In genomic region chr22:46754110-46754799, GRCh38 we compare ENCODE assay signal across 8 cellular contexts. TPM values are rescaled to one million over a fixed set of nuclear protein-coding genes. Genes with fewer than 3 reads are reported as not detected.
A peak's percentile ranks its signal among the peaks of the same experiment; 100 is the strongest.
DNase-seq lines count a peak whose midpoint lies in the region; ATAC-seq and TF ChIP-seq lines count a peak whose summit lies in the region.

No MANE protein-coding gene starts in this region.

- H3K4me1 ChIP-seq in stomach smooth muscle (ENCODE audit: control insufficient read depth, insufficient read depth, low read length) (peaks cover 20% of the 10 kb centered on the region), neural progenitor cell (no peaks in the 10 kb centered on the region)

- H3K36me3 Mint-ChIP-seq in Calu3 (ENCODE audit: insufficient read depth, unreplicated experiment): peaks cover 15% of the 10 kb centered on the region
- peaks cover 6% of the 10 kb centered on the region for H3K36me3 Mint-ChIP-seq in neural progenitor cell

- H3K9ac ChIP-seq in stomach smooth muscle (ENCODE audit: low read length in 2 of 2) (peak overlapping the region in 1 of 2 donors; percentile 42), neural progenitor cell (no peak overlapping the region)

- TF ChIP-seq CTCF in Calu3 (IDR thresholded peaks at IDR 0.05; ENCODE audit: unreplicated experiment) (no peak), neural progenitor cell (IDR thresholded peaks at IDR 0.05) (no peak)

- H4K20me1 ChIP-seq in neural progenitor cell (ENCODE audit: low read depth): no peaks in the 10 kb centered on the region

- H3K4me1 Mint-ChIP-seq in Calu3 (ENCODE audit: low read depth, unreplicated experiment): peaks cover 52% of the 10 kb centered on the region
- H3K4me1 Mint-ChIP-seq in neural progenitor cell: peaks cover 7% of the 10 kb centered on the region

- POLR2A ChIA-PET in HEK293T (lab: Yijun Ruan, JAX): no interaction called here

- H3K27me3 ChIP-seq in stomach smooth muscle (ENCODE audit: control insufficient read depth in 1 of 2, insufficient read depth in 2 of 2, low read length in 2 of 2) (peaks cover 0 to 2% of the 10 kb centered on the region in 2 donors), neural progenitor cell (no peaks in the 10 kb centered on the region)

- peak; percentile 93 for DNase-seq in Calu3
- DNase-seq in MV-4-11 (lab: John Stamatoyannopoulos, UW): peak; percentile 76
- peak; percentile 98 for DNase-seq in iris pigment epithelial cell (ENCODE audit: low read depth)
- no peak for DNase-seq in HEK293T (ENCODE audit: extremely low spot score)
- no peak for DNase-seq in neural progenitor cell (ENCODE audit: low spot score)

- peak overlapping the region in 1 of 2 donors; percentile 40 for H3K4me3 ChIP-seq in stomach smooth muscle (ENCODE audit: low read length in 2 of 2)
- H3K4me3 ChIP-seq in neural progenitor cell: no peak overlapping the region

- H3K27me3 Mint-ChIP-seq in Calu3 (ENCODE audit: unreplicated experiment) (no peaks in the 10 kb centered on the region), neural progenitor cell (ENCODE audit: insufficient read depth, low read depth) (peaks cover 11% of the 10 kb centered on the region)

- no peak overlapping the region for H3K4me2 ChIP-seq in neural progenitor cell

- H3K9me3 ChIP-seq in stomach smooth muscle (ENCODE audit: control insufficient read depth in 2 of 2, low read length in 2 of 2) (no peaks in the 10 kb centered on the region), neural progenitor cell (ENCODE audit: low read depth) (no peaks in the 10 kb centered on the region)

- intact Hi-C loops in Calu3 (cut with micrococcal nuclease; ENCODE audit: unreplicated experiment): no loop called here

- TSS peak; percentile 75 for BruUV-seq in Calu3 (replicated peaks; lab: Mats Ljungman, UMichigan)

- peaks cover 5% of the 10 kb centered on the region for H3K9me3 Mint-ChIP-seq in Calu3 (ENCODE audit: low read depth, unreplicated experiment)
- H3K9me3 Mint-ChIP-seq in neural progenitor cell: peaks cover 11% of the 10 kb centered on the region

- H3K27ac Mint-ChIP-seq in Calu3 (ENCODE audit: unreplicated experiment) (peak overlapping the region; percentile 90), neural progenitor cell (no peak overlapping the region)

- H3F3A ChIP-seq in neural progenitor cell (ENCODE audit: low read depth): peaks cover 4% of the 10 kb centered on the region

- no peak overlapping the region for H2AFZ ChIP-seq in neural progenitor cell (replicated peaks)

- no peaks in the 10 kb centered on the region for H3K79me2 ChIP-seq in neural progenitor cell (ENCODE audit: low read depth)

- no peak for ATAC-seq in GM21423 (IDR thresholded peaks at IDR 0.05; ENCODE audit: unreplicated experiment)

- H3K4me3 Mint-ChIP-seq in Calu3 (ENCODE audit: low read depth, unreplicated experiment) (peak overlapping the region; percentile 29), neural progenitor cell (no peak overlapping the region)

- H3K27ac ChIP-seq in angular gyrus (ENCODE audit: low read depth, low read length) (peak overlapping the region; percentile 6), stomach smooth muscle (ENCODE audit: low read length) (peak overlapping the region; percentile 46), neural progenitor cell (no peak overlapping the region)

- CTCF ChIA-PET in Calu3 (lab: Charles Lee) (interaction anchor here (0.5 to 1.5 kb wide), 6 partner anchors 8 to 1631 kb away, joined by 3 to 7 read pairs (median 3); partner anchors contain the start of genes CERK and TBC1D22A), HEK293T (lab: Yijun Ruan, JAX) (no interaction called here)

- no peaks in the 10 kb centered on the region for H3K36me3 ChIP-seq in stomach smooth muscle (ENCODE audit: control insufficient read depth in 2 of 2, insufficient read depth in 2 of 2, low read length in 2 of 2)
- no peaks in the 10 kb centered on the region for H3K36me3 ChIP-seq in neural progenitor cell

TF ChIP-seq in HEK293T, 16 proteins besides CTCF, POLR2A, EP300 and RAD21:
- TF ChIP-seq ZNF384 (IDR thresholded peaks at IDR 0.05): no peak
- no peak for TF ChIP-seq BHLHE40 (IDR thresholded peaks at IDR 0.05; ENCODE audit: borderline replicate concordance)
- no peak for TF ChIP-seq ELF4 (IDR thresholded peaks at IDR 0.05)
- TF ChIP-seq CTBP1 (IDR thresholded peaks at IDR 0.05; ENCODE audit: borderline replicate concordance): no peak
- no peak for TF ChIP-seq FOXK2 (IDR thresholded peaks at IDR 0.05)
- no peak for TF ChIP-seq HDGF (IDR thresholded peaks at IDR 0.05; ENCODE audit: borderline replicate concordance)
- no peak for TF ChIP-seq L3MBTL2 (conservative IDR thresholded peaks at IDR 0.05)
- TF ChIP-seq PKNOX1 (IDR thresholded peaks at IDR 0.05): no peak
- TF ChIP-seq FOXM1 (IDR thresholded peaks at IDR 0.05; ENCODE audit: borderline replicate concordance): no peak
- TF ChIP-seq SUZ12 (IDR thresholded peaks at IDR 0.05): no peak
- TF ChIP-seq FOXA1 (IDR thresholded peaks at IDR 0.05): no peak
- TF ChIP-seq ARNT (IDR thresholded peaks at IDR 0.05): no peak
- no peak for TF ChIP-seq TARDBP (IDR thresholded peaks at IDR 0.05)
- TF ChIP-seq NFRKB (IDR thresholded peaks at IDR 0.05): no peak
- TF ChIP-seq LEF1 (IDR thresholded peaks at IDR 0.05; ENCODE audit: borderline replicate concordance): no peak
- no peak for TF ChIP-seq SP1 (IDR thresholded peaks at IDR 0.05)

RNA-seq across cellular contexts. Expression of gene TBC1D22A, which starts 8.2 kb away (rescaled TPM):
- 27.6 and 28.2 TPM in 2 replicates for total RNA-seq in Calu3 (2022)
- total RNA-seq in neural progenitor cell (ENCODE audit: low replicate concordance): 9.8 and 10.6 TPM in 2 replicates

RNA-seq across cellular contexts. Expression of gene CERK, which starts 16.2 kb away (rescaled TPM):
- total RNA-seq in Calu3 (2022) (20.3 and 25.0 TPM in 2 replicates), neural progenitor cell (ENCODE audit: low replicate concordance) (53.6 and 80.6 TPM in 2 replicates)

Comparison
In these comparisons a context has a peak if more than half of its experiments do, and no peak if none do; other contexts are left out.
1. DNase-seq: peak in Calu3 (single experiment), MV-4-11 (single experiment) and iris pigment epithelial cell (single experiment); none in HEK293T (single experiment) and neural progenitor cell (single experiment).